Comparison of ENCODE assay signal across 1 cellular context in genomic region chr6:43746071-43746470, GRCh38.
TF ChIP-seq lines count a peak whose summit lies in the region.

No MANE protein-coding gene starts in this region.

TF ChIP-seq in GM23338, 12 proteins besides CTCF, POLR2A, EP300 and RAD21 (continued from another document):
- TF ChIP-seq REST (IDR thresholded peaks at IDR 0.05; ENCODE audit: unreplicated experiment) (no peak), ZNF331 (CRISPR knock-in tag; IDR thresholded peaks at IDR 0.05; ENCODE audit: low read depth) (no peak), CREB1 (CRISPR knock-in tag; IDR thresholded peaks at IDR 0.05; ENCODE audit: low read depth) (no peak), EZH2 (IDR thresholded peaks at IDR 0.05; ENCODE audit: low read depth, unreplicated experiment) (no peak), STAT1 (IDR thresholded peaks at IDR 0.05; ENCODE audit: unreplicated experiment) (no peak), ETS1 (IDR thresholded peaks at IDR 0.05) (no peak), POLR2AphosphoS5 (IDR thresholded peaks at IDR 0.05; ENCODE audit: low read depth) (no peak), EZH2phosphoT487 (IDR thresholded peaks at IDR 0.05; ENCODE audit: unreplicated experiment) (no peak), NANOG (IDR thresholded peaks at IDR 0.05; ENCODE audit: borderline replicate concordance) (no peak), JUNB (IDR thresholded peaks at IDR 0.05; ENCODE audit: unreplicated experiment) (no peak), ZNF114 (CRISPR knock-in tag; IDR thresholded peaks at IDR 0.05) (no peak)
